Comparison of ENCODE assay signal across 5 cellular contexts in the genomic region with DNA sequence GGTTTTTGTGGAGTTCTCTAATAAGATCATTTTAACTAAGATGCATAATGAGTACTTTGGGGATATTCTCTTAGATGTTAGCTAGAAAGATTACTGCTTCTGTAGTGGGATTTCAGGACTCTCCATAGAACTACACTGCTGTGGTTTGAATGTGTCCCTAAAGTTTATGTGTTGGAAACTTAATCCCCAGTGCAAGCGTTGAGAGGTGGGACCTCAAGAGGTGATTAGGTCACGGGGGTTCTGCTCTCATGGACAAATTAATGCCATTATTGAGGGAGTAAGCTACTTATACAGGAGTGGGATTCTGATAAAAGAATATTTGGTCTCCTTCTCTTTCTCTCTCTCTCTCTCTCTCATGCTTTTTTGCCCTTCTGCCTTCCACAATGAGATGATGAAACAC.
"Had no signal": no experiment of that assay in that cellular context is flagged by ENCODE, and none has a peak within 500 bp of the region (broad histone marks: within the 10 kb centered on the region; RNA-seq: fewer than 3 reads in every experiment).

No MANE protein-coding gene starts in this region.

- H3K27ac Mint-ChIP-seq: GM23338, H9, HFFc6 had no signal

- H3K9me3 Mint-ChIP-seq: GM23338, H9, HFFc6 had no signal

- DNase-seq: H9, HCEC 1CT, HFFc6, IMR-90 had no signal

- ATAC-seq: GM23338 had no signal

- H3K4me3 Mint-ChIP-seq: GM23338, H9, HFFc6 had no signal
